Comparison of ENCODE assay signal across 8 cellular contexts in the genomic region with DNA sequence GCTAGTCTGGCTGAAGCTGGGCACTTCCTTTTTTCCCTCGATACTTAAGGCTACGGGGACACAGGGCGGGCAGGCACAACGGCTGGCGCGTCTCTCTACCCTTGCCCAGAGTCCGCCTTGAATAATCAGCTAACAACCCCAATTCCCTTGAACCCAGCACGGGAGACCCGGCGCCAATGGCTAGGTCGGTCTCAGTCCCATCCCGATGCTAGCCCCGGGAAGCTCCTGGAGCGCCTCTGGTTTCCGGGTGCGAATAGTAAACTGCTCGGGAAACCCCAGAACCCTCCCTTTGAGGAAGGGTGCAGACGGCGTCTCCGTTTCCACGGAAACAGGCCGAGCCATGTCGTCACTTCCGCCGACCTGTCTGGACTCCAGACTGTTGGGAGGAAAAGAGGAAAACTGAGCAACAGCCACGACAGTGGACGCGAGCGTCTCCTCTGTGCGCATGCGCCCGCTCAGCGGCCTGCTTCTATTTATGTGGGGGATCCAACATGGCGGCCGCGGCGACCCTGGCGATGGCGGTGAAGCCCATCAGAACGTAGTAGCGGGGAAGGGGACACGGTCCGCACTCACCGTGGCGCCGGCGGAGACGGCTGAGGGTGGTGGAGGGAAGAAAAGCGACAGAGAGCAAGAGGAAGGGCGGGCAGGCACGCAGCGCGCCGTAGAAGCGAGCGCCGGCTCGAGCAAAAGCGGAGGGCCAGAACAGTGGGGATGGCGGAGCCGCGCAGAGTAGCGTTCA. TPM values are rescaled to one million over a fixed set of nuclear protein-coding genes. Genes with fewer than 3 reads are reported as not detected.
DNase-seq lines count a peak whose midpoint lies in the region; ATAC-seq and TF ChIP-seq lines count a peak whose summit lies in the region.

A gene (plus strand): TSS at position 464 of the 739 bp plus-strand sequence. CDS start 248 bp downstream, at position 712.

- H3K27me3 Mint-ChIP-seq in activated CD4-positive, alpha-beta T cell treated with anti-CD3 and anti-CD28 coated beads, Interleukin-2, amount 10 ng/mL, durations not matched to agents 24 days and 14 days = peaks cover 21% of the 10 kb centered on the region

- no peaks in the 10 kb centered on the region for H3K36me3 ChIP-seq in BJ (ENCODE audit: control insufficient read depth, insufficient read depth, low read length)

- POLR2A ChIA-PET in BJ (lab: Charles Lee) = interaction anchor here (0.5 kb wide), 1 partner anchor 207 kb away, joined by 3 read pairs; no protein-coding TSS in a partner anchor

- H3K4me3 ChIP-seq in BJ (ENCODE audit: low read depth, low read length) = peak within 1 kb of the TSS; percentile 98

- peak within 1 kb of the TSS; percentile 97 for H3K27ac Mint-ChIP-seq in activated CD4-positive, alpha-beta T cell treated with anti-CD3 and anti-CD28 coated beads, Interleukin-2, amount 10 ng/mL, durations not matched to agents 24 days and 14 days

- intact Hi-C loops in activated CD4-positive, alpha-beta T cell treated with anti-CD3 and anti-CD28 coated beads, Interleukin-2, amount 10 ng/mL, durations not matched to agents 24 days and 14 days (cut with micrococcal nuclease) = loop anchor here (1.0 to 5.0 kb wide), 6 partner anchors 98 to 831 kb away; a partner anchor contains a TSS

- no peaks in the 10 kb centered on the region for H3K27me3 ChIP-seq in BJ (ENCODE audit: control insufficient read depth, insufficient read depth, low read length)

- DNase-seq in BJ (ENCODE audit: low read depth) (peak; percentile 91), NCI-H526 treated with DMSO at 0.1 percent for 48 hours (lab: John Stamatoyannopoulos, UW) (peak; percentile 89), cortex of kidney (lab: John Stamatoyannopoulos, UW) (peak; percentile 61), left kidney (ENCODE audit: low read depth, low spot score) (peak; percentile 99)
- peak; percentile 97 for DNase-seq in activated CD4-positive, alpha-beta T cell treated with anti-CD3 and anti-CD28 coated beads, Interleukin-2, amount 10 ng/mL, durations not matched to agents 24 days and 14 days
- DNase-seq in stimulated activated CD4-positive, alpha-beta T cell treated with anti-CD3 and anti-CD28 coated beads, Interleukin-2, amount 100 ng/mL, for 24 hours = peak; percentile 92 to 96

- ATAC-seq in GM19324 (IDR thresholded peaks at IDR 0.05; ENCODE audit: low FRiP score, unreplicated experiment) (peak; percentile 97), HG03469 (IDR thresholded peaks at IDR 0.05; ENCODE audit: unreplicated experiment) (peak; percentile 97)

- peaks cover 20% of the 10 kb centered on the region for H3K4me1 Mint-ChIP-seq in activated CD4-positive, alpha-beta T cell treated with anti-CD3 and anti-CD28 coated beads, Interleukin-2, amount 10 ng/mL, durations not matched to agents 24 days and 14 days

- peaks cover 4% of the 10 kb centered on the region for H3K36me3 Mint-ChIP-seq in activated CD4-positive, alpha-beta T cell treated with anti-CD3 and anti-CD28 coated beads, Interleukin-2, amount 10 ng/mL, durations not matched to agents 24 days and 14 days (ENCODE audit: low read depth)

- H3K9me3 Mint-ChIP-seq in activated CD4-positive, alpha-beta T cell treated with anti-CD3 and anti-CD28 coated beads, Interleukin-2, amount 10 ng/mL, durations not matched to agents 24 days and 14 days = no peaks in the 10 kb centered on the region

- CTCF ChIA-PET in BJ (lab: Yijun Ruan, JAX) = interaction anchor here (0.8 kb wide), 1 partner anchor 339 kb away, joined by 3 read pairs; no protein-coding TSS in a partner anchor

- peak within 1 kb of the TSS; percentile 98 for H3K4me3 Mint-ChIP-seq in activated CD4-positive, alpha-beta T cell treated with anti-CD3 and anti-CD28 coated beads, Interleukin-2, amount 10 ng/mL, durations not matched to agents 24 days and 14 days

- TF ChIP-seq CTCF in BJ (IDR thresholded peaks at IDR 0.05; ENCODE audit: insufficient read depth, low read depth, low read length) = no peak

RNA-seq across cellular contexts. Expression of the gene that starts here (rescaled TPM):
- polyA plus RNA-seq in BJ (2011; rRNA removed) = 1.8 and 3.1 TPM in 2 replicates
- polyA minus RNA-seq in BJ (2011; rRNA and poly(A)+ RNA removed) = 4.1 and 4.4 TPM in 2 replicates
- 12.5 and 15.2 TPM in 2 replicates for total RNA-seq in activated CD4-positive, alpha-beta T cell treated with anti-CD3 and anti-CD28 coated beads, Interleukin-2, amount 10 ng/mL, durations not matched to agents 24 days and 14 days

Comparison
In these comparisons a context has a peak if more than half of its experiments do, and no peak if none do; other contexts are left out.
1. Peak in every context shown above with its lines: DNase-seq, ATAC-seq and H3K4me3 ChIP-seq.